ENCODE assay signal across 8 cellular contexts in the genomic region with DNA sequence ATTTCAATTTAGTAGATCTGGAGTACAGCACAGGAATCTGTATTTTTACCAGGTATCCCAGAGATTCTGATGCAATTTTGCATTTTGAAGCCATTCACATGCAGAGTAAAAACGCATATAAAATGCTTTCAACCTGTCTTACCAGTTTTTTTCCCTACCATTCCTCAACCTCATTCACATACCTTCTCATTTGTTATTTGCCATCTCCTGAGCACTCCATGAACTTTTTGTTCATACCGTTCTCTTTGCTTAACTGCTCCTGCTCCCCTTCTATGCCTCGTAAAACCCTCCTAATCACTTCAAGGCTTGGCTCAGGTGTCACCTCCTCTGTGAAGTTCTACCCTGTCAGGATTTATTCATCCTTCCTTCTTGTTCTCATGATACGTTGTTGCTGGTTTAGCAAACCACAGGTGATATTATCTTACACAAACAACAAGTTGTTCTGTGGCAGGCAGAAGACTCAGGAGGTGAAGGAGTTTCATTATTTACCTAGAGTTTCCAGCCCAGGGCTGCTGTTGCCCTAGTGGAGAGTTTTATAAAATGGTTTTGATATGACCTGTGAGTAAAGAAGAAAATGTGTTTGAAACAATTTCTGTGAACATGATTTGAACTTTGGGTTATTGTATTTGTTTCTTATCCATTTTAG. TPM values are rescaled to one million over a fixed set of nuclear protein-coding genes. Genes with fewer than 3 reads are reported as not detected.
A peak's percentile ranks its signal among the peaks of the same experiment; 100 is the strongest.
DNase-seq lines count a peak whose midpoint lies in the region; ATAC-seq and TF ChIP-seq lines count a peak whose summit lies in the region.
"Not testable (repeated sequence)": the region's sequence is repeated elsewhere in the genome, so short reads cannot be mapped to it uniquely, and the experiment has no call there.

No MANE protein-coding gene starts in this region.

- H3K9me3 ChIP-seq in CD4-positive, alpha-beta T cell (ENCODE audit: control insufficient read depth, low read length); lung (ENCODE audit: control insufficient read depth in 2 of 2, insufficient read depth in 1 of 2, low read length in 1 of 2); gastrocnemius medialis: not testable (repeated sequence)

- DNase-seq in CD4-positive, alpha-beta T cell; HFFc6; astrocyte of the spinal cord (ENCODE audit: low read depth, low spot score); fibroblast of the aortic adventitia (ENCODE audit: low read depth); lung (ENCODE audit: low spot score): not testable (repeated sequence)
- DNase-seq in NCI-H510A treated with DMSO at 0.1 percent for 48 hours (lab: John Stamatoyannopoulos, UW) (peak; percentile 69), gastrocnemius medialis (peak; percentile 28 to 34)
- DNase-seq in activated CD4-positive, alpha-beta memory T cell treated with anti-CD3 and anti-CD28 coated beads for 36 hours = peak; percentile 39

- H3K4me3 ChIP-seq in astrocyte of the spinal cord (ENCODE audit: low read depth, low read length); fibroblast of the aortic adventitia (ENCODE audit: low read depth, low read length); lung: not testable (repeated sequence)
- peak overlapping the region in 3 of 4 donors; percentile 8 to 30 (median 13) for H3K4me3 ChIP-seq in gastrocnemius medialis

- POLR2A ChIA-PET in CD4-positive, alpha-beta T cell (lab: Charles Lee); activated CD4-positive, alpha-beta memory T cell treated with anti-CD3 and anti-CD28 coated beads for 36 hours (lab: Charles Lee): not testable (repeated sequence)

- CTCF ChIA-PET in CD4-positive, alpha-beta T cell (lab: Charles Lee); activated CD4-positive, alpha-beta memory T cell treated with anti-CD3 and anti-CD28 coated beads for 36 hours (lab: Charles Lee): not testable (repeated sequence)

- not testable (repeated sequence) for H3K9me3 Mint-ChIP-seq in CD4-positive, alpha-beta T cell; HFFc6; activated CD4-positive, alpha-beta memory T cell treated with anti-CD3 and anti-CD28 coated beads for 36 hours

- H3K4me1 Mint-ChIP-seq in CD4-positive, alpha-beta T cell (ENCODE audit: low read depth) = peaks cover 29% of the 10 kb centered on the region
- peaks cover 22% of the 10 kb centered on the region for H3K4me1 Mint-ChIP-seq in HFFc6 (ENCODE audit: low read depth)
- peaks cover 24% of the 10 kb centered on the region for H3K4me1 Mint-ChIP-seq in activated CD4-positive, alpha-beta memory T cell treated with anti-CD3 and anti-CD28 coated beads for 36 hours (ENCODE audit: low read depth)

- TF ChIP-seq POLR2A in gastrocnemius medialis (IDR thresholded peaks at IDR 0.05) = peak in 1 of 2 donors; percentile 52

- H3K36me3 Mint-ChIP-seq in CD4-positive, alpha-beta T cell (ENCODE audit: low read depth); activated CD4-positive, alpha-beta memory T cell treated with anti-CD3 and anti-CD28 coated beads for 36 hours: not testable (repeated sequence)
- H3K36me3 Mint-ChIP-seq in HFFc6 (ENCODE audit: low read depth) = peaks cover 14% of the 10 kb centered on the region

- not testable (repeated sequence) for H3K27me3 ChIP-seq in CD4-positive, alpha-beta T cell (ENCODE audit: control insufficient read depth, insufficient read depth, low read length); lung (ENCODE audit: control insufficient read depth, insufficient read depth); gastrocnemius medialis

- WGBS in lung, 2 donors = 50 to 71% methylated on average over 4 of the region's 4 CpGs

- intact Hi-C loops in CD4-positive, alpha-beta T cell (cut with DNase I, micrococcal nuclease); gastrocnemius medialis (cut with DNase I; ENCODE audit: low total_unique reads): not testable (repeated sequence)
- intact Hi-C loops in activated CD4-positive, alpha-beta memory T cell treated with anti-CD3 and anti-CD28 coated beads for 36 hours (cut with micrococcal nuclease) = loop anchor here (2.0 kb wide), 1 partner anchor 37 kb away; no protein-coding TSS in a partner anchor

- H3K36me3 ChIP-seq in lung (ENCODE audit: control insufficient read depth in 2 of 2, insufficient read depth in 2 of 2, low read length in 2 of 2); gastrocnemius medialis: not testable (repeated sequence)

- not testable (repeated sequence) for H3K4me1 ChIP-seq in lung (ENCODE audit: control insufficient read depth in 2 of 2, insufficient read depth in 2 of 2, low read length in 2 of 2)
- H3K4me1 ChIP-seq in gastrocnemius medialis = peaks cover 35 to 50% of the 10 kb centered on the region in 2 donors

- in situ Hi-C loops in astrocyte of the spinal cord (cut with HindIII; ENCODE audit: low sequenced_read_pairs); gastrocnemius medialis (cut with MboI; ENCODE audit: low sequenced_read_pairs in 4 of 4): not testable (repeated sequence)

- H3K27ac ChIP-seq in CD4-positive, alpha-beta T cell (ENCODE audit: low read depth, low read length) = not testable (repeated sequence)
- H3K27ac ChIP-seq in lung (ENCODE audit: low read depth in 1 of 2, low read length in 1 of 2) = peak overlapping the region in 1 of 2 donors; percentile 22
- peak overlapping the region; percentile 75 to 91 (median 82) for H3K27ac ChIP-seq in gastrocnemius medialis

- H3K4me3 Mint-ChIP-seq in CD4-positive, alpha-beta T cell; HFFc6; activated CD4-positive, alpha-beta memory T cell treated with anti-CD3 and anti-CD28 coated beads for 36 hours: not testable (repeated sequence)

- TF ChIP-seq CTCF in CD4-positive, alpha-beta T cell (IDR thresholded peaks at IDR 0.05); lung (IDR thresholded peaks at IDR 0.05; ENCODE audit: control extremely low read depth, extremely low read depth): not testable (repeated sequence)
- TF ChIP-seq CTCF in HFFc6 (IDR thresholded peaks at IDR 0.05) (peak; percentile 42), astrocyte of the spinal cord (IDR thresholded peaks at IDR 0.05; ENCODE audit: low read depth, low read length) (peak; percentile 12), fibroblast of the aortic adventitia (IDR thresholded peaks at IDR 0.05; ENCODE audit: insufficient read depth, low read length) (peak; percentile 13), gastrocnemius medialis (IDR thresholded peaks at IDR 0.05 in 4 of 5, conservative IDR thresholded peaks at IDR 0.05 in 1 of 5) (peak in 4 of 5 experiments; percentile 17 to 54 (median 46))

- peak overlapping the region; percentile 10 for H3K27ac Mint-ChIP-seq in CD4-positive, alpha-beta T cell
- not testable (repeated sequence) for H3K27ac Mint-ChIP-seq in HFFc6; activated CD4-positive, alpha-beta memory T cell treated with anti-CD3 and anti-CD28 coated beads for 36 hours

- H3K27me3 Mint-ChIP-seq in CD4-positive, alpha-beta T cell; HFFc6 (ENCODE audit: insufficient read depth); activated CD4-positive, alpha-beta memory T cell treated with anti-CD3 and anti-CD28 coated beads for 36 hours: not testable (repeated sequence)

- ATAC-seq in CD4-positive, alpha-beta T cell (ENCODE audit: poor library complexity) = peak; percentile 57
- peak; percentile 34 for ATAC-seq in lung (ENCODE audit: insufficient read depth, low FRiP score)
- peak; percentile 85 to 95 for ATAC-seq in gastrocnemius medialis

RNA-seq across cellular contexts. Expression of gene PPP1R12B, which starts 31.5 kb away (rescaled TPM):
- total RNA-seq in CD4-positive, alpha-beta T cell = 10 to 100 TPM; 15.0 to 15.3 TPM
- 1 to 10 TPM; 5.3 to 9.9 (median 6.9) TPM for total RNA-seq in HFFc6 (2021; fragmentation: NEBNext Ultra II Directional; extraction: Animal tissue kit (Norgen Biotek cat#: 25700))
- total RNA-seq in activated CD4-positive, alpha-beta memory T cell treated with anti-CD3 and anti-CD28 coated beads for 36 hours = 1 to 10 TPM; 8.2 to 8.6 TPM
- 26.8 and 47.1 TPM in 2 replicates for total RNA-seq in fibroblast of the aortic adventitia (ENCODE audit: low replicate concordance)
- total RNA-seq in lung = 100 to 1,000 TPM in 1 of 2 donors, 10 to 100 TPM in 1; 37.0 to 122 TPM
- polyA plus RNA-seq in lung = 1 to 10 TPM; 6.0 to 7.0 TPM
- 100 to 1,000 TPM; 127 to 207 (median 139) TPM for total RNA-seq in gastrocnemius medialis

RNA-seq across cellular contexts. Expression of gene UBE2T, which starts 38.3 kb away (rescaled TPM):
- total RNA-seq in CD4-positive, alpha-beta T cell = 1 to 10 TPM; 1.1 TPM
- 10 to 100 TPM; 17.5 to 47.5 (median 40.3) TPM for total RNA-seq in HFFc6 (2021; fragmentation: NEBNext Ultra II Directional; extraction: Animal tissue kit (Norgen Biotek cat#: 25700))
- 100 to 1,000 TPM; 109 to 113 TPM for total RNA-seq in activated CD4-positive, alpha-beta memory T cell treated with anti-CD3 and anti-CD28 coated beads for 36 hours
- 1.6 and 58.9 TPM in 2 replicates for total RNA-seq in fibroblast of the aortic adventitia (ENCODE audit: low replicate concordance)
- 1 to 10 TPM; 3.7 to 6.3 TPM for total RNA-seq in lung
- polyA plus RNA-seq in lung = 10 to 100 TPM; 10.4 to 10.9 TPM
- 10 to 100 TPM in 2 of 4 donors, 1 to 10 TPM in 2; 6.7 to 15.0 (median 10.1) TPM for total RNA-seq in gastrocnemius medialis

Comparison
In these comparisons a context has a peak if more than half of its experiments do, and no peak if none do; other contexts are left out.
1. ATAC-seq: peak in every context shown above with its lines; median percentile 90 in gastrocnemius medialis; 57 in CD4-positive, alpha-beta T cell; 34 in lung.